ENCODE assay signal across 1 cellular context in the genomic region with DNA sequence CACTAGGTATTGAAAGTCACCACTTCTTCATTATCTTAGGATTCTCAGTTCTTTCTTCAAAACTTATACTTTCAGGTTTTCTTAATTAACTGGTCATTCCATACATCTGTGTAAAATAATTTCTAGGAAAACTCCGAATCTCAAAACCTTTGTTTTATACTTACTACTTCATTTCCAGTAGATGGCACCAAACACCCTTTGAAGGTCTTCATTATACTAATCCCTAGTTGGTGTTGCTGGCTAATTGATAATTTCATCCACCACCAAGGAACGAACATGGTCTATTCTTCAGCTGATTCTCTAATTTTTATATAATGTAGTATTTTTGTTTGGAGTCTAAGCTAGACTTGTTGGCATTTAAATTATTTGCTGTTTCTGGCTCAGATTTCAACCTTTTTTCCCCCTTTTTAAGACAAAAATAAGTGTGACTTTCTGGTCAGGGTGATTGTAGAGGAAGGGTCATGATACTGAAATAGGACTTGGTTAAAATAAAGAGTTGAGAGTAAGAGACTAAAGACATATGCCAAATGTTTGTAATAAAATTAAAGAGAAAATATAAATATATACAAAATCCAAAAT.
A peak's percentile ranks its signal among the peaks of the same experiment; 100 is the strongest.
TF ChIP-seq lines count a peak whose summit lies in the region.

No MANE protein-coding gene starts in this region.

TF ChIP-seq in K562, 482 proteins besides CTCF, POLR2A, EP300 and RAD21 (continued from another document and continues in another):
- TF ChIP-seq, protein P1, sequence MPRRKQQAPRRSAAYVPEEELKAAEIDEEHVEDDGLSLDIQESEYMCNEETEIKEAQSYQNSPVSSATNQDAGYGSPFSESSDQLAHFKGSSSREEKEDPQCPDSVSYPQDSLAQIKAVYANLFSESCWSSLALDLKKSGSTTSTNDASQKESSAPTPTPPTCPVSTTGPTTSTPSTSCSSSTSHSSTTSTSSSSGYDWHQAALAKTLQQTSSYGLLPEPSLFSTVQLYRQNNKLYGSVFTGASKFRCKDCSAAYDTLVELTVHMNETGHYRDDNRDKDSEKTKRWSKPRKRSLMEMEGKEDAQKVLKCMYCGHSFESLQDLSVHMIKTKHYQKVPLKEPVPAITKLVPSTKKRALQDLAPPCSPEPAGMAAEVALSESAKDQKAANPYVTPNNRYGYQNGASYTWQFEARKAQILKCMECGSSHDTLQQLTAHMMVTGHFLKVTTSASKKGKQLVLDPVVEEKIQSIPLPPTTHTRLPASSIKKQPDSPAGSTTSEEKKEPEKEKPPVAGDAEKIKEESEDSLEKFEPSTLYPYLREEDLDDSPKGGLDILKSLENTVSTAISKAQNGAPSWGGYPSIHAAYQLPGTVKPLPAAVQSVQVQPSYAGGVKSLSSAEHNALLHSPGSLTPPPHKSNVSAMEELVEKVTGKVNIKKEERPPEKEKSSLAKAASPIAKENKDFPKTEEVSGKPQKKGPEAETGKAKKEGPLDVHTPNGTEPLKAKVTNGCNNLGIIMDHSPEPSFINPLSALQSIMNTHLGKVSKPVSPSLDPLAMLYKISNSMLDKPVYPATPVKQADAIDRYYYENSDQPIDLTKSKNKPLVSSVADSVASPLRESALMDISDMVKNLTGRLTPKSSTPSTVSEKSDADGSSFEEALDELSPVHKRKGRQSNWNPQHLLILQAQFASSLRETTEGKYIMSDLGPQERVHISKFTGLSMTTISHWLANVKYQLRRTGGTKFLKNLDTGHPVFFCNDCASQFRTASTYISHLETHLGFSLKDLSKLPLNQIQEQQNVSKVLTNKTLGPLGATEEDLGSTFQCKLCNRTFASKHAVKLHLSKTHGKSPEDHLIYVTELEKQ (CRISPR knock-in tag; IDR thresholded peaks at IDR 0.05) = no peak
- TF ChIP-seq, protein P2, sequence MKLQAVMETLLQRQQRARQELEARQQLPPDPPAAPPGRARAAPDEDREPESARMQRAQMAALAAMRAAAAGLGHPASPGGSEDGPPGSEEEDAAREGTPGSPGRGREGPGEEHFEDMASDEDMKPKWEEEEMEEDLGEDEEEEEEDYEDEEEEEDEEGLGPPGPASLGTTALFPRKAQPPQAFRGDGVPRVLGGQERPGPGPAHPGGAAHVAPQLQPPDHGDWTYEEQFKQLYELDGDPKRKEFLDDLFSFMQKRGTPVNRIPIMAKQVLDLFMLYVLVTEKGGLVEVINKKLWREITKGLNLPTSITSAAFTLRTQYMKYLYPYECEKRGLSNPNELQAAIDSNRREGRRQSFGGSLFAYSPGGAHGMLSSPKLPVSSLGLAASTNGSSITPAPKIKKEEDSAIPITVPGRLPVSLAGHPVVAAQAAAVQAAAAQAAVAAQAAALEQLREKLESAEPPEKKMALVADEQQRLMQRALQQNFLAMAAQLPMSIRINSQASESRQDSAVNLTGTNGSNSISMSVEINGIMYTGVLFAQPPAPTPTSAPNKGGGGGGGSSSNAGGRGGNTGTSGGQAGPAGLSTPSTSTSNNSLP (IDR thresholded peaks at IDR 0.05; ENCODE audit: borderline replicate concordance, low read depth, low read length) = peak; percentile 79; the same call in 1 of the 2 replicates
- no peak for TF ChIP-seq SP1 (CRISPR knock-in tag; IDR thresholded peaks at IDR 0.05)
- no peak for TF ChIP-seq ILK (tag; IDR thresholded peaks at IDR 0.05; ENCODE audit: borderline replicate concordance, low read depth)
- TF ChIP-seq ZNF134 (CRISPR knock-in tag; conservative IDR thresholded peaks at IDR 0.05) = no peak
- TF ChIP-seq MBD2 (IDR thresholded peaks at IDR 0.05; ENCODE audit: borderline replicate concordance, low read depth) = no peak
- no peak for TF ChIP-seq MECOM (CRISPR knock-in tag; IDR thresholded peaks at IDR 0.05)
- TF ChIP-seq ZBED1 (IDR thresholded peaks at IDR 0.05) = no peak
- TF ChIP-seq ZC3H8 (IDR thresholded peaks at IDR 0.05) = no peak
- no peak for TF ChIP-seq BDP1 (IDR thresholded peaks at IDR 0.05; ENCODE audit: insufficient read depth, insufficient read length)
- no peak for TF ChIP-seq SRSF7 (optimal IDR thresholded peaks at IDR 0.05; ENCODE audit: low read depth, low read length)
- TF ChIP-seq, protein P3, sequence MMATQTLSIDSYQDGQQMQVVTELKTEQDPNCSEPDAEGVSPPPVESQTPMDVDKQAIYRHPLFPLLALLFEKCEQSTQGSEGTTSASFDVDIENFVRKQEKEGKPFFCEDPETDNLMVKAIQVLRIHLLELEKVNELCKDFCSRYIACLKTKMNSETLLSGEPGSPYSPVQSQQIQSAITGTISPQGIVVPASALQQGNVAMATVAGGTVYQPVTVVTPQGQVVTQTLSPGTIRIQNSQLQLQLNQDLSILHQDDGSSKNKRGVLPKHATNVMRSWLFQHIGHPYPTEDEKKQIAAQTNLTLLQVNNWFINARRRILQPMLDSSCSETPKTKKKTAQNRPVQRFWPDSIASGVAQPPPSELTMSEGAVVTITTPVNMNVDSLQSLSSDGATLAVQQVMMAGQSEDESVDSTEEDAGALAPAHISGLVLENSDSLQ (IDR thresholded peaks at IDR 0.05) = no peak
- no peak for TF ChIP-seq ARID1B (IDR thresholded peaks at IDR 0.05)
- TF ChIP-seq ESRRA (IDR thresholded peaks at IDR 0.05; ENCODE audit: borderline replicate concordance, low read depth) = no peak
- no peak for TF ChIP-seq CREB1 (IDR thresholded peaks at IDR 0.05)
- TF ChIP-seq CREB1 (CRISPR knock-in tag; IDR thresholded peaks at IDR 0.05) = no peak
- TF ChIP-seq SREBF2 (CRISPR knock-in tag; IDR thresholded peaks at IDR 0.05) = no peak
- TF ChIP-seq, protein P4, sequence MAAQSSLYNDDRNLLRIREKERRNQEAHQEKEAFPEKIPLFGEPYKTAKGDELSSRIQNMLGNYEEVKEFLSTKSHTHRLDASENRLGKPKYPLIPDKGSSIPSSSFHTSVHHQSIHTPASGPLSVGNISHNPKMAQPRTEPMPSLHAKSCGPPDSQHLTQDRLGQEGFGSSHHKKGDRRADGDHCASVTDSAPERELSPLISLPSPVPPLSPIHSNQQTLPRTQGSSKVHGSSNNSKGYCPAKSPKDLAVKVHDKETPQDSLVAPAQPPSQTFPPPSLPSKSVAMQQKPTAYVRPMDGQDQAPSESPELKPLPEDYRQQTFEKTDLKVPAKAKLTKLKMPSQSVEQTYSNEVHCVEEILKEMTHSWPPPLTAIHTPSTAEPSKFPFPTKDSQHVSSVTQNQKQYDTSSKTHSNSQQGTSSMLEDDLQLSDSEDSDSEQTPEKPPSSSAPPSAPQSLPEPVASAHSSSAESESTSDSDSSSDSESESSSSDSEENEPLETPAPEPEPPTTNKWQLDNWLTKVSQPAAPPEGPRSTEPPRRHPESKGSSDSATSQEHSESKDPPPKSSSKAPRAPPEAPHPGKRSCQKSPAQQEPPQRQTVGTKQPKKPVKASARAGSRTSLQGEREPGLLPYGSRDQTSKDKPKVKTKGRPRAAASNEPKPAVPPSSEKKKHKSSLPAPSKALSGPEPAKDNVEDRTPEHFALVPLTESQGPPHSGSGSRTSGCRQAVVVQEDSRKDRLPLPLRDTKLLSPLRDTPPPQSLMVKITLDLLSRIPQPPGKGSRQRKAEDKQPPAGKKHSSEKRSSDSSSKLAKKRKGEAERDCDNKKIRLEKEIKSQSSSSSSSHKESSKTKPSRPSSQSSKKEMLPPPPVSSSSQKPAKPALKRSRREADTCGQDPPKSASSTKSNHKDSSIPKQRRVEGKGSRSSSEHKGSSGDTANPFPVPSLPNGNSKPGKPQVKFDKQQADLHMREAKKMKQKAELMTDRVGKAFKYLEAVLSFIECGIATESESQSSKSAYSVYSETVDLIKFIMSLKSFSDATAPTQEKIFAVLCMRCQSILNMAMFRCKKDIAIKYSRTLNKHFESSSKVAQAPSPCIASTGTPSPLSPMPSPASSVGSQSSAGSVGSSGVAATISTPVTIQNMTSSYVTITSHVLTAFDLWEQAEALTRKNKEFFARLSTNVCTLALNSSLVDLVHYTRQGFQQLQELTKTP (IDR thresholded peaks at IDR 0.05; ENCODE audit: low read depth in 1 of 2, partially characterized antibody in 2 of 2) = peak in 1 of 2 experiments; percentile 40
- no peak for TF ChIP-seq SMARCA5 (IDR thresholded peaks at IDR 0.05)
- no peak for TF ChIP-seq ZKSCAN1 (IDR thresholded peaks at IDR 0.05; ENCODE audit: low read depth, low read length)
- no peak for TF ChIP-seq ZNF77 (CRISPR knock-in tag; IDR thresholded peaks at IDR 0.05)
- TF ChIP-seq PTTG1 (tag; IDR thresholded peaks at IDR 0.05; ENCODE audit: low read depth) = no peak
- peak; percentile 46; the same call in 1 of the 2 replicates for TF ChIP-seq GATAD2B (IDR thresholded peaks at IDR 0.05; ENCODE audit: borderline replicate concordance)
- no peak for TF ChIP-seq HDAC1 (IDR thresholded peaks at IDR 0.05)
- TF ChIP-seq COPS2 (conservative IDR thresholded peaks at IDR 0.05) = no peak
- no peak for TF ChIP-seq GTF2A2 (tag; IDR thresholded peaks at IDR 0.05)
- TF ChIP-seq, protein P5, sequence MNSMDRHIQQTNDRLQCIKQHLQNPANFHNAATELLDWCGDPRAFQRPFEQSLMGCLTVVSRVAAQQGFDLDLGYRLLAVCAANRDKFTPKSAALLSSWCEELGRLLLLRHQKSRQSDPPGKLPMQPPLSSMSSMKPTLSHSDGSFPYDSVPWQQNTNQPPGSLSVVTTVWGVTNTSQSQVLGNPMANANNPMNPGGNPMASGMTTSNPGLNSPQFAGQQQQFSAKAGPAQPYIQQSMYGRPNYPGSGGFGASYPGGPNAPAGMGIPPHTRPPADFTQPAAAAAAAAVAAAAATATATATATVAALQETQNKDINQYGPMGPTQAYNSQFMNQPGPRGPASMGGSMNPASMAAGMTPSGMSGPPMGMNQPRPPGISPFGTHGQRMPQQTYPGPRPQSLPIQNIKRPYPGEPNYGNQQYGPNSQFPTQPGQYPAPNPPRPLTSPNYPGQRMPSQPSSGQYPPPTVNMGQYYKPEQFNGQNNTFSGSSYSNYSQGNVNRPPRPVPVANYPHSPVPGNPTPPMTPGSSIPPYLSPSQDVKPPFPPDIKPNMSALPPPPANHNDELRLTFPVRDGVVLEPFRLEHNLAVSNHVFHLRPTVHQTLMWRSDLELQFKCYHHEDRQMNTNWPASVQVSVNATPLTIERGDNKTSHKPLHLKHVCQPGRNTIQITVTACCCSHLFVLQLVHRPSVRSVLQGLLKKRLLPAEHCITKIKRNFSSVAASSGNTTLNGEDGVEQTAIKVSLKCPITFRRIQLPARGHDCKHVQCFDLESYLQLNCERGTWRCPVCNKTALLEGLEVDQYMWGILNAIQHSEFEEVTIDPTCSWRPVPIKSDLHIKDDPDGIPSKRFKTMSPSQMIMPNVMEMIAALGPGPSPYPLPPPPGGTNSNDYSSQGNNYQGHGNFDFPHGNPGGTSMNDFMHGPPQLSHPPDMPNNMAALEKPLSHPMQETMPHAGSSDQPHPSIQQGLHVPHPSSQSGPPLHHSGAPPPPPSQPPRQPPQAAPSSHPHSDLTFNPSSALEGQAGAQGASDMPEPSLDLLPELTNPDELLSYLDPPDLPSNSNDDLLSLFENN (IDR thresholded peaks at IDR 0.05; ENCODE audit: low read depth in 2 of 2, low read length in 2 of 2) = no peak
- no peak for TF ChIP-seq PTBP1 (IDR thresholded peaks at IDR 0.05; ENCODE audit: low read depth, low read length)
- TF ChIP-seq SMAD3 (CRISPR knock-in tag; conservative IDR thresholded peaks at IDR 0.05) = no peak
- TF ChIP-seq, protein P6, sequence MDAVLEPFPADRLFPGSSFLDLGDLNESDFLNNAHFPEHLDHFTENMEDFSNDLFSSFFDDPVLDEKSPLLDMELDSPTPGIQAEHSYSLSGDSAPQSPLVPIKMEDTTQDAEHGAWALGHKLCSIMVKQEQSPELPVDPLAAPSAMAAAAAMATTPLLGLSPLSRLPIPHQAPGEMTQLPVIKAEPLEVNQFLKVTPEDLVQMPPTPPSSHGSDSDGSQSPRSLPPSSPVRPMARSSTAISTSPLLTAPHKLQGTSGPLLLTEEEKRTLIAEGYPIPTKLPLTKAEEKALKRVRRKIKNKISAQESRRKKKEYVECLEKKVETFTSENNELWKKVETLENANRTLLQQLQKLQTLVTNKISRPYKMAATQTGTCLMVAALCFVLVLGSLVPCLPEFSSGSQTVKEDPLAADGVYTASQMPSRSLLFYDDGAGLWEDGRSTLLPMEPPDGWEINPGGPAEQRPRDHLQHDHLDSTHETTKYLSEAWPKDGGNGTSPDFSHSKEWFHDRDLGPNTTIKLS (IDR thresholded peaks at IDR 0.05; ENCODE audit: borderline replicate concordance, low read depth) = no peak
- no peak for TF ChIP-seq CHD4 (IDR thresholded peaks at IDR 0.05; ENCODE audit: insufficient read depth, insufficient replicate concordance, low read depth, low read length, poor library complexity, severe bottlenecking)
- TF ChIP-seq, protein P7, sequence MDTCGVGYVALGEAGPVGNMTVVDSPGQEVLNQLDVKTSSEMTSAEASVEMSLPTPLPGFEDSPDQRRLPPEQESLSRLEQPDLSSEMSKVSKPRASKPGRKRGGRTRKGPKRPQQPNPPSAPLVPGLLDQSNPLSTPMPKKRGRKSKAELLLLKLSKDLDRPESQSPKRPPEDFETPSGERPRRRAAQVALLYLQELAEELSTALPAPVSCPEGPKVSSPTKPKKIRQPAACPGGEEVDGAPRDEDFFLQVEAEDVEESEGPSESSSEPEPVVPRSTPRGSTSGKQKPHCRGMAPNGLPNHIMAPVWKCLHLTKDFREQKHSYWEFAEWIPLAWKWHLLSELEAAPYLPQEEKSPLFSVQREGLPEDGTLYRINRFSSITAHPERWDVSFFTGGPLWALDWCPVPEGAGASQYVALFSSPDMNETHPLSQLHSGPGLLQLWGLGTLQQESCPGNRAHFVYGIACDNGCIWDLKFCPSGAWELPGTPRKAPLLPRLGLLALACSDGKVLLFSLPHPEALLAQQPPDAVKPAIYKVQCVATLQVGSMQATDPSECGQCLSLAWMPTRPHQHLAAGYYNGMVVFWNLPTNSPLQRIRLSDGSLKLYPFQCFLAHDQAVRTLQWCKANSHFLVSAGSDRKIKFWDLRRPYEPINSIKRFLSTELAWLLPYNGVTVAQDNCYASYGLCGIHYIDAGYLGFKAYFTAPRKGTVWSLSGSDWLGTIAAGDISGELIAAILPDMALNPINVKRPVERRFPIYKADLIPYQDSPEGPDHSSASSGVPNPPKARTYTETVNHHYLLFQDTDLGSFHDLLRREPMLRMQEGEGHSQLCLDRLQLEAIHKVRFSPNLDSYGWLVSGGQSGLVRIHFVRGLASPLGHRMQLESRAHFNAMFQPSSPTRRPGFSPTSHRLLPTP (IDR thresholded peaks at IDR 0.05; ENCODE audit: borderline replicate concordance, extremely low read depth, insufficient read length) = no peak
- TF ChIP-seq SAP30 (IDR thresholded peaks at IDR 0.05; ENCODE audit: borderline replicate concordance, insufficient read depth, low read depth, low read length, poor library complexity, severe bottlenecking) = no peak
- TF ChIP-seq RCOR1 (IDR thresholded peaks at IDR 0.05; ENCODE audit: borderline replicate concordance in 1 of 2, low read depth in 2 of 2, low read length in 2 of 2) = no peak
- 0 out of 2 replicates have a peak, but pooled peaks have one; percentile 26 for TF ChIP-seq SMC3 (conservative IDR thresholded peaks at IDR 0.05; ENCODE audit: insufficient read depth, low read depth, low read length)
- TF ChIP-seq ZNF695 (CRISPR knock-in tag; IDR thresholded peaks at IDR 0.05) = no peak
- no peak for TF ChIP-seq PHB2 (IDR thresholded peaks at IDR 0.05; ENCODE audit: low read depth)
- no peak for TF ChIP-seq RAD51 (IDR thresholded peaks at IDR 0.05; ENCODE audit: borderline replicate concordance, low read depth)
- TF ChIP-seq ZNF444 (CRISPR knock-in tag; IDR thresholded peaks at IDR 0.05) = no peak
- TF ChIP-seq, protein P8, sequence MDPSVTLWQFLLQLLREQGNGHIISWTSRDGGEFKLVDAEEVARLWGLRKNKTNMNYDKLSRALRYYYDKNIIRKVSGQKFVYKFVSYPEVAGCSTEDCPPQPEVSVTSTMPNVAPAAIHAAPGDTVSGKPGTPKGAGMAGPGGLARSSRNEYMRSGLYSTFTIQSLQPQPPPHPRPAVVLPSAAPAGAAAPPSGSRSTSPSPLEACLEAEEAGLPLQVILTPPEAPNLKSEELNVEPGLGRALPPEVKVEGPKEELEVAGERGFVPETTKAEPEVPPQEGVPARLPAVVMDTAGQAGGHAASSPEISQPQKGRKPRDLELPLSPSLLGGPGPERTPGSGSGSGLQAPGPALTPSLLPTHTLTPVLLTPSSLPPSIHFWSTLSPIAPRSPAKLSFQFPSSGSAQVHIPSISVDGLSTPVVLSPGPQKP (CRISPR knock-in tag; IDR thresholded peaks at IDR 0.05) = no peak
